ENCODE assay signal across 11 cellular contexts in genomic region chr16:86018487-86018886, GRCh38.
DNase-seq lines count a peak whose midpoint lies in the region; ATAC-seq and FAIRE-seq lines count a peak whose summit lies in the region.
"Had no signal": no experiment of that assay in that cellular context is flagged by ENCODE, and none has a peak within 500 bp of the region (broad histone marks: within the 10 kb centered on the region; RNA-seq: fewer than 3 reads in every experiment).

No MANE protein-coding gene starts in this region.

- no peak overlapping the region for H3K4me3 Mint-ChIP-seq in stimulated activated memory B cell treated with anti-CD40 and anti-IgM and Interleukin-4, amounts not matched to agents 10 μg/mL and 1 μg/mL and 100 μg/mL, for 72 hours
- H3K4me3 Mint-ChIP-seq: stimulated activated effector memory CD8-positive, alpha-beta T cell treated with anti-CD3 and anti-CD28 coated beads, Interleukin-12 subunit alpha, Interleukin-12 subunit beta, amount 100 ng/mL, for 72 hours had no signal

- peaks cover 20% of the 10 kb centered on the region for H3K4me1 Mint-ChIP-seq in stimulated activated memory B cell treated with anti-CD40 and anti-IgM and Interleukin-4, amounts not matched to agents 10 μg/mL and 1 μg/mL and 100 μg/mL, for 72 hours

- peaks cover 24% of the 10 kb centered on the region for H3K27me3 Mint-ChIP-seq in stimulated activated memory B cell treated with anti-CD40 and anti-IgM and Interleukin-4, amounts not matched to agents 10 μg/mL and 1 μg/mL and 100 μg/mL, for 72 hours

- peaks cover 6% of the 10 kb centered on the region for H3K36me3 Mint-ChIP-seq in stimulated activated memory B cell treated with anti-CD40 and anti-IgM and Interleukin-4, amounts not matched to agents 10 μg/mL and 1 μg/mL and 100 μg/mL, for 72 hours

- peak; percentile 77 for ATAC-seq in stimulated activated memory B cell treated with anti-CD40 and anti-IgM and Interleukin-4, amounts not matched to agents 10 μg/mL and 1 μg/mL and 100 μg/mL, for 72 hours
- no peak for ATAC-seq in HG03039 (IDR thresholded peaks at IDR 0.05; ENCODE audit: unreplicated experiment)
- ATAC-seq: stimulated activated effector memory CD8-positive, alpha-beta T cell treated with anti-CD3 and anti-CD28 coated beads, Interleukin-12 subunit alpha, Interleukin-12 subunit beta, amount 100 ng/mL, for 72 hours had no signal

- H3K9me3 Mint-ChIP-seq in stimulated activated memory B cell treated with anti-CD40 and anti-IgM and Interleukin-4, amounts not matched to agents 10 μg/mL and 1 μg/mL and 100 μg/mL, for 72 hours: peaks cover 11% of the 10 kb centered on the region

- DNase-seq in M059J (ENCODE audit: low read depth): peak; percentile 66
- peak; percentile 6 for DNase-seq in astrocyte of the hippocampus (ENCODE audit: low read depth, low spot score)
- peak; percentile 37 for DNase-seq in iris pigment epithelial cell (ENCODE audit: low read depth)
- no peak for DNase-seq in HTR-8/SVneo (ENCODE audit: insufficient read length, low spot score)
- DNase-seq in D341Med (ENCODE audit: low spot score): no peak
- DNase-seq in globus pallidus (ENCODE audit: low spot score): no peak
- DNase-seq: NCI-H524 treated with DMSO at 0.1 percent for 48 hours had no signal

- H3K27ac Mint-ChIP-seq in stimulated activated memory B cell treated with anti-CD40 and anti-IgM and Interleukin-4, amounts not matched to agents 10 μg/mL and 1 μg/mL and 100 μg/mL, for 72 hours: peak overlapping the region; percentile 34
- H3K27ac Mint-ChIP-seq: activated naive CD4-positive, alpha-beta T cell treated with anti-CD3 and anti-CD28 coated beads, Interleukin-2, amount 50 U/mL, for 72 hours; stimulated activated effector memory CD8-positive, alpha-beta T cell treated with anti-CD3 and anti-CD28 coated beads, Interleukin-12 subunit alpha, Interleukin-12 subunit beta, amount 100 ng/mL, for 72 hours had no signal

- FAIRE-seq in HTR-8/SVneo (lab: Jason Lieb, UNC): no peak

Comparison
In these comparisons a context has a peak if more than half of its experiments do, and no peak if none do; other contexts are left out.
1. DNase-seq: peak in M059J (single experiment), astrocyte of the hippocampus (single experiment) and iris pigment epithelial cell (single experiment); none in HTR-8/SVneo (single experiment), D341Med (single experiment) and globus pallidus (single experiment).